In genomic region chr7:127654404-127655392, GRCh38 we compare ENCODE assay signal across 11 cellular contexts. TPM values are rescaled to one million over a fixed set of nuclear protein-coding genes. Genes with fewer than 3 reads are reported as not detected.
A peak's percentile ranks its signal among the peaks of the same experiment; 100 is the strongest.
DNase-seq lines count a peak whose midpoint lies in the region; ATAC-seq, FAIRE-seq and TF ChIP-seq lines count a peak whose summit lies in the region.
"Had no signal": no experiment of that assay in that cellular context is flagged by ENCODE, and none has a peak within 500 bp of the region (broad histone marks: within the 10 kb centered on the region; RNA-seq: fewer than 3 reads in every experiment).

No MANE protein-coding gene starts in this region.

- H2AFZ ChIP-seq in neural progenitor cell (replicated peaks), result no peak overlapping the region

- FAIRE-seq in GM12892 (lab: Jason Lieb, UNC), result no peak

- no peaks in the 10 kb centered on the region for H3K9me3 Mint-ChIP-seq in neural progenitor cell

- H3K27me3 ChIP-seq in brain microvascular endothelial cell (replicated peaks) (no peaks in the 10 kb centered on the region), neural progenitor cell (no peaks in the 10 kb centered on the region)

- no peak overlapping the region for H3K4me3 Mint-ChIP-seq in neural progenitor cell

- H4K20me1 ChIP-seq in neural progenitor cell (ENCODE audit: low read depth), result peaks cover 72% of the 10 kb centered on the region

- peaks cover 26% of the 10 kb centered on the region for H3K4me1 Mint-ChIP-seq in neural progenitor cell

- ATAC-seq in HG02981 (IDR thresholded peaks at IDR 0.05; ENCODE audit: unreplicated experiment), result no peak

- DNase-seq in SKM-1 treated with dmso at 0.1 percent for 144 hours (lab: John Stamatoyannopoulos, UW; ENCODE audit: unreplicated experiment), result peak; percentile 12
- no peak for DNase-seq in SKM-1 (lab: John Stamatoyannopoulos, UW; ENCODE audit: unreplicated experiment)
- DNase-seq in MV-4-11 (lab: John Stamatoyannopoulos, UW), result peak; percentile 52
- no peak for DNase-seq in brain microvascular endothelial cell
- peak; percentile 33 for DNase-seq in neural progenitor cell (ENCODE audit: low spot score)
- DNase-seq in GM12892 (ENCODE audit: insufficient read length), result no peak
- no peak for DNase-seq in retina
- DNase-seq: anterior cingulate cortex, C1 segment of cervical spinal cord had no signal

- H3K9ac ChIP-seq in neural progenitor cell, result no peak overlapping the region

- H3K4me3 ChIP-seq in brain microvascular endothelial cell (ENCODE audit: low read depth, low read length) (no peak overlapping the region), neural progenitor cell (no peak overlapping the region)

- in situ Hi-C loops in brain microvascular endothelial cell (cut with HindIII; ENCODE audit: low pct_ligation_motif_present, low sequenced_read_pairs), result no loop called here

- H3K36me3 Mint-ChIP-seq in neural progenitor cell, result peaks cover 5% of the 10 kb centered on the region

- H3F3A ChIP-seq in neural progenitor cell (ENCODE audit: low read depth), result peaks cover 25% of the 10 kb centered on the region

- TF ChIP-seq POLR2A in GM12892 (IDR thresholded peaks at IDR 0.05; ENCODE audit: low read depth, low read length), result no peak

- peak overlapping the region; percentile 100 for H3K4me2 ChIP-seq in neural progenitor cell

- peaks cover 38% of the 10 kb centered on the region for H3K4me1 ChIP-seq in neural progenitor cell

- peaks cover 76% of the 10 kb centered on the region for H3K79me2 ChIP-seq in neural progenitor cell (ENCODE audit: low read depth)

- peaks cover 8% of the 10 kb centered on the region for H3K36me3 ChIP-seq in brain microvascular endothelial cell (replicated peaks)
- H3K36me3 ChIP-seq in neural progenitor cell, result no peaks in the 10 kb centered on the region

- H3K27ac Mint-ChIP-seq in neural progenitor cell, result no peak overlapping the region

- no peaks in the 10 kb centered on the region for H3K27me3 Mint-ChIP-seq in neural progenitor cell (ENCODE audit: insufficient read depth, low read depth)

- H3K9me3 ChIP-seq in neural progenitor cell (ENCODE audit: low read depth), result no peaks in the 10 kb centered on the region

- H3K27ac ChIP-seq in brain microvascular endothelial cell (no peak overlapping the region), neural progenitor cell (no peak overlapping the region)

- TF ChIP-seq CTCF in brain microvascular endothelial cell (IDR thresholded peaks at IDR 0.05; ENCODE audit: low read depth, low read length, missing control alignments) (peak; percentile 33), neural progenitor cell (IDR thresholded peaks at IDR 0.05) (no peak)

RNA-seq across cellular contexts. Expression of gene SND1, which starts 2.7 kb away (rescaled TPM):
- 146 and 154 TPM in 2 replicates for total RNA-seq in neural progenitor cell (ENCODE audit: low replicate concordance)
- polyA plus RNA-seq in GM12892 (2012; ENCODE audit: missing spikeins), result 133 TPM

RNA-seq across cellular contexts. Expression of gene PAX4, which starts 36.8 kb away (rescaled TPM):
- total RNA-seq in neural progenitor cell (ENCODE audit: low replicate concordance), result not detected in 2 replicates
- not detected for polyA plus RNA-seq in GM12892 (2012; ENCODE audit: missing spikeins)
- total RNA-seq: mononuclear cell had no signal

Comparison
In these comparisons a context has a peak if more than half of its experiments do, and no peak if none do; other contexts are left out.
1. DNase-seq: peak in SKM-1 treated with dmso at 0.1 percent for 144 hours (single experiment), MV-4-11 (single experiment) and neural progenitor cell (single experiment); none in SKM-1 (single experiment), brain microvascular endothelial cell (single experiment), GM12892 (single experiment) and retina (single experiment).